ENCODE assay signal across 23 cellular contexts in genomic region chr6:165708985-165709576, GRCh38. TPM values are rescaled to one million over a fixed set of nuclear protein-coding genes. Genes with fewer than 3 reads are reported as not detected.
A peak's percentile ranks its signal among the peaks of the same experiment; 100 is the strongest.
DNase-seq lines count a peak whose midpoint lies in the region; ATAC-seq, FAIRE-seq and TF ChIP-seq lines count a peak whose summit lies in the region.
"Had no signal": no experiment of that assay in that cellular context is flagged by ENCODE, and none has a peak within 500 bp of the region (broad histone marks: within the 10 kb centered on the region; RNA-seq: fewer than 3 reads in every experiment).

No MANE protein-coding gene starts in this region.

- no peak for TF ChIP-seq EP300 in H1 (IDR thresholded peaks at IDR 0.05; ENCODE audit: borderline replicate concordance in 1 of 2, low read depth in 2 of 2, low read length in 2 of 2)

- H3K27me3 ChIP-seq in H1 (replicated peaks in 1 of 4; ENCODE audit: control insufficient read depth in 3 of 4, extremely low read depth in 1 of 4, insufficient read depth in 3 of 4, low read length in 3 of 4) (no peaks in the 10 kb centered on the region), upper lobe of right lung (no peaks in the 10 kb centered on the region)
- H3K27me3 ChIP-seq: BE2C; BLaER1 treated with 17β-estradiol and CSF1 and Interleukin-3, amounts not matched to agents 10 nM and 100 nM had no signal

- peaks cover 0 to 10% of the 10 kb centered on the region in 2 donors for H3K9me3 Mint-ChIP-seq in stimulated activated naive CD8-positive, alpha-beta T cell treated with anti-CD3 and anti-CD28 coated beads, Interleukin-15, amount 100 ng/mL, for 72 hours
- peaks cover 8% of the 10 kb centered on the region in 2 donors for H3K9me3 Mint-ChIP-seq in effector memory CD8-positive, alpha-beta T cell
- H3K9me3 Mint-ChIP-seq: CD4-positive, alpha-beta T cell had no signal

- no peaks in the 10 kb centered on the region for H3K36me3 Mint-ChIP-seq in effector memory CD8-positive, alpha-beta T cell (ENCODE audit: insufficient read depth)
- H3K36me3 Mint-ChIP-seq: CD14-positive monocyte; CD8-positive, alpha-beta memory T cell had no signal

- H3K4me2 ChIP-seq in H1 (ENCODE audit: insufficient read depth in 1 of 2, low read depth in 2 of 2, low read length in 2 of 2), result no peak overlapping the region
- H3K4me2 ChIP-seq: A549; BLaER1 treated with 17β-estradiol and CSF1 and Interleukin-3, amounts not matched to agents 10 nM and 100 nM had no signal

- no peak overlapping the region for H3K23ac ChIP-seq in H1 (ENCODE audit: insufficient read length)

- H3K27me3 Mint-ChIP-seq in stimulated activated naive CD8-positive, alpha-beta T cell treated with anti-CD3 and anti-CD28 coated beads, Interleukin-15, amount 100 ng/mL, for 72 hours, result no peaks in the 10 kb centered on the region
- no peaks in the 10 kb centered on the region for H3K27me3 Mint-ChIP-seq in effector memory CD8-positive, alpha-beta T cell
- H3K27me3 Mint-ChIP-seq: CD4-positive, alpha-beta T cell had no signal

- H3K27ac ChIP-seq in H1 (ENCODE audit: low read depth, low read length) (no peak overlapping the region), upper lobe of right lung (no peak overlapping the region)
- H3K27ac ChIP-seq: A549; BLaER1 treated with 17β-estradiol and CSF1 and Interleukin-3, amounts not matched to agents 10 nM and 100 nM; GM23248 had no signal

- no peaks in the 10 kb centered on the region; a peak in 1 of 4 replicates for H3K9me3 ChIP-seq in H1 (ENCODE audit: insufficient read depth in 2 of 2, low read depth in 1 of 2, low read length in 1 of 2)
- H3K9me3 ChIP-seq in upper lobe of right lung, result no peaks in the 10 kb centered on the region
- H3K9me3 ChIP-seq: A549, BE2C had no signal

- TF ChIP-seq POLR2A in H1 (IDR thresholded peaks at IDR 0.05; ENCODE audit: control extremely low read depth in 1 of 2, low read depth in 2 of 2, low read length in 2 of 2), result no peak

- TF ChIP-seq CTCF in H1 (IDR thresholded peaks at IDR 0.05; ENCODE audit: control extremely low read depth in 1 of 3, insufficient read depth in 1 of 3, low read depth in 1 of 3, low read length in 3 of 3), result no peak
- no peak for TF ChIP-seq CTCF in upper lobe of right lung (IDR thresholded peaks at IDR 0.05)

- H3K4ac ChIP-seq in H1 (replicated peaks; ENCODE audit: insufficient read length, low read depth, low read length), result no peak overlapping the region

- H3K4me3 ChIP-seq in H1 (ENCODE audit: extremely low read depth in 1 of 4, insufficient read depth in 2 of 4, low read depth in 3 of 4, low read length in 4 of 4) (no peak overlapping the region), upper lobe of right lung (no peak overlapping the region)
- H3K4me3 ChIP-seq: A549; BLaER1 treated with 17β-estradiol and CSF1 and Interleukin-3, amounts not matched to agents 10 nM and 100 nM; GM12878; GM23248 had no signal

- H3K4me3 Mint-ChIP-seq in stimulated activated naive CD8-positive, alpha-beta T cell treated with anti-CD3 and anti-CD28 coated beads, Interleukin-15, amount 100 ng/mL, for 72 hours, result no peak overlapping the region
- H3K4me3 Mint-ChIP-seq in effector memory CD8-positive, alpha-beta T cell, result no peak overlapping the region
- H3K4me3 Mint-ChIP-seq: CD14-positive monocyte; CD4-positive, alpha-beta T cell; CD8-positive, alpha-beta memory T cell had no signal

- H3K18ac ChIP-seq in H1 (ENCODE audit: extremely low read depth, low read length), result no peak overlapping the region; the same call in 1 of the 2 replicates

- H4K5ac ChIP-seq in H1 (ENCODE audit: insufficient read length, low read depth, low read length), result no peak overlapping the region

- no peak overlapping the region for H2AFZ ChIP-seq in H1 (ENCODE audit: low read length)
- H2AFZ ChIP-seq: GM23248 had no signal

- no peak overlapping the region for H4K8ac ChIP-seq in H1 (ENCODE audit: extremely low read depth, insufficient read depth, low read length)

- H3K4me1 ChIP-seq in H1 (replicated peaks in 1 of 4; ENCODE audit: control insufficient read depth in 3 of 4, insufficient read depth in 4 of 4, low read length in 3 of 4) (no peaks in the 10 kb centered on the region; a peak in 1 of 7 replicates), upper lobe of right lung (no peaks in the 10 kb centered on the region)
- H3K4me1 ChIP-seq: A549; BE2C; BLaER1 treated with 17β-estradiol and CSF1 and Interleukin-3, amounts not matched to agents 10 nM and 100 nM had no signal

- H4K91ac ChIP-seq in H1 (replicated peaks; ENCODE audit: insufficient read length, low read length), result no peak overlapping the region

- H3K4me1 Mint-ChIP-seq in stimulated activated naive CD8-positive, alpha-beta T cell treated with anti-CD3 and anti-CD28 coated beads, Interleukin-15, amount 100 ng/mL, for 72 hours, result no peaks in the 10 kb centered on the region
- H3K4me1 Mint-ChIP-seq in effector memory CD8-positive, alpha-beta T cell (ENCODE audit: low read depth in 2 of 2), result peaks cover 0 to 3% of the 10 kb centered on the region in 2 donors
- H3K4me1 Mint-ChIP-seq: CD14-positive monocyte; CD8-positive, alpha-beta memory T cell had no signal

- no peak overlapping the region for H3K27ac Mint-ChIP-seq in stimulated activated naive CD8-positive, alpha-beta T cell treated with anti-CD3 and anti-CD28 coated beads, Interleukin-15, amount 100 ng/mL, for 72 hours
- H3K27ac Mint-ChIP-seq in effector memory CD8-positive, alpha-beta T cell, result no peak overlapping the region
- H3K27ac Mint-ChIP-seq: CD4-positive, alpha-beta T cell; CD8-positive, alpha-beta memory T cell had no signal

- H2AK5ac ChIP-seq in H1 (ENCODE audit: low read depth, low read length), result peak overlapping the region; percentile 39; the same call in 1 of the 2 replicates

- H3K56ac ChIP-seq in H1 (replicated peaks; ENCODE audit: insufficient read length, low read depth, low read length), result no peak overlapping the region

- H2BK120ac ChIP-seq in H1 (replicated peaks; ENCODE audit: low read depth, low read length), result no peak overlapping the region

- WGBS in H1 (ENCODE audit: extremely low coverage in 1 of 2, insufficient coverage in 1 of 2, insufficient read length in 1 of 2, insufficient replicate concordance in 2 of 2, low coverage in 1 of 2, low lambda C conversion rate in 2 of 2, missing lambda C conversion rate in 1 of 2), 2 experiments, result 84% methylated on average over 4 of the region's 23 CpGs; no CpG with 5 or more reads in 1 of the 2 experiments

- no peaks in the 10 kb centered on the region for H3K79me2 ChIP-seq in H1 (ENCODE audit: control insufficient read depth in 1 of 2, insufficient read depth in 2 of 2, low read length in 2 of 2)

- TF ChIP-seq RAD21 in H1 (IDR thresholded peaks at IDR 0.05 in 1 of 2, conservative IDR thresholded peaks at IDR 0.05 in 1 of 2; ENCODE audit: low read depth in 2 of 2, low read length in 2 of 2), result no peak

- H2BK5ac ChIP-seq in H1 (ENCODE audit: low read depth, low read length), result no peak overlapping the region; the same call in 1 of the 2 replicates

- H3K23me2 ChIP-seq in H1 (ENCODE audit: low read depth, low read length), result 0 out of 2 replicates have a peak, but pooled peaks cover 2% of the 10 kb centered on the region

- H3K9ac ChIP-seq in H1 (replicated peaks in 1 of 4; ENCODE audit: extremely low read depth in 1 of 4, low read depth in 3 of 4, low read length in 3 of 4), result no peak overlapping the region
- H3K9ac ChIP-seq: BLaER1 treated with 17β-estradiol and CSF1 and Interleukin-3, amounts not matched to agents 10 nM and 100 nM; GM23248 had no signal

- H2BK20ac ChIP-seq in H1 (ENCODE audit: low read length), result no peak overlapping the region

- POLR2A ChIA-PET in H1 (lab: Charles Lee; ENCODE audit: partially characterized antibody), result no interaction called here

- no peak for DNase-seq in stimulated activated naive CD8-positive, alpha-beta T cell treated with anti-CD3 and anti-CD28 coated beads, Interleukin-15, amount 100 ng/mL, for 72 hours
- no peak for DNase-seq in stimulated activated naive CD8-positive, alpha-beta T cell treated with anti-CD3 and anti-CD28 coated beads, Interleukin-15, Interleukin-2, amounts not matched to agents 100 U/mL and 50 U/mL, for 24 hours
- DNase-seq in H1 (ENCODE audit: low read depth in 1 of 2, low spot score in 2 of 2) (no peak), upper lobe of right lung (no peak)
- DNase-seq in effector memory CD8-positive, alpha-beta T cell, result no peak
- DNase-seq in NK-92 treated with Interleukin-12 subunit alpha and Interleukin-12 subunit beta, amount 100 ng/mL, for 24 hours (lab: John Stamatoyannopoulos, UW), result no peak
- DNase-seq: 8988T; ACHN; AML-193; BE2C; CD4-positive, alpha-beta T cell; CD8-positive, alpha-beta memory T cell; DMS 273 treated with DMSO at 0.1 percent for 48 hours; DMS79; EL; GDM1; GM23248; HCEC 1CT had no signal

- no peak overlapping the region; the same call in 1 of the 2 replicates for H2BK15ac ChIP-seq in H1 (ENCODE audit: low read length)

- H4K20me1 ChIP-seq in H1 (replicated peaks in 1 of 2; ENCODE audit: control insufficient read depth in 1 of 2, insufficient read depth in 2 of 2, low read length in 2 of 2), result no peaks in the 10 kb centered on the region
- H4K20me1 ChIP-seq: BLaER1 treated with 17β-estradiol and CSF1 and Interleukin-3, amounts not matched to agents 10 nM and 100 nM had no signal

- H2BK12ac ChIP-seq in H1 (ENCODE audit: low read depth, low read length), result peak overlapping the region; percentile 75; the same call in 1 of the 2 replicates

- CTCF ChIA-PET in H1 (lab: Charles Lee; ENCODE audit: partially characterized antibody), result no interaction called here

- H3K14ac ChIP-seq in H1 (ENCODE audit: insufficient read length), result no peak overlapping the region

- FAIRE-seq in H1 (lab: Jason Lieb, UNC), result no peak
- FAIRE-seq: A549, D721Med, GM12878 had no signal

- intact Hi-C loops in upper lobe of right lung (cut with DNase I), result no loop called here

- peak; percentile 48 for ATAC-seq in stimulated activated naive CD8-positive, alpha-beta T cell treated with anti-CD3 and anti-CD28 coated beads, Interleukin-15, amount 100 ng/mL, for 72 hours
- no peak for ATAC-seq in stimulated activated naive CD8-positive, alpha-beta T cell treated with anti-CD3 and anti-CD28 coated beads, Interleukin-15, Interleukin-2, amounts not matched to agents 100 U/mL and 50 U/mL, for 24 hours
- peak; percentile 17 for ATAC-seq in upper lobe of right lung
- ATAC-seq in effector memory CD8-positive, alpha-beta T cell (replicated peaks), result no peak
- ATAC-seq: A549, GM12878 had no signal

- no peaks in the 10 kb centered on the region for H3K79me1 ChIP-seq in H1 (ENCODE audit: low read depth, low read length)

- H3K36me3 ChIP-seq in H1 (ENCODE audit: control insufficient read depth in 2 of 4, insufficient read depth in 4 of 4, low read length in 3 of 4), result no peaks in the 10 kb centered on the region
- H3K36me3 ChIP-seq in upper lobe of right lung, result no peaks in the 10 kb centered on the region
- H3K36me3 ChIP-seq: BE2C; BLaER1 treated with 17β-estradiol and CSF1 and Interleukin-3, amounts not matched to agents 10 nM and 100 nM had no signal

RNA-seq across cellular contexts. Expression of gene PDE10A, which starts 46.0 kb away (rescaled TPM):
- 2.4 and 2.6 TPM in 2 replicates for total RNA-seq in H1 (2021; fragmentation: NEBNext Ultra II Directional; extraction: Animal tissue kit (Norgen Biotek cat#: 25700))
- 1.1 TPM in 2 replicates for polyA plus RNA-seq in H1 (2011; rRNA removed)
- 0.97 TPM for polyA plus RNA-seq in H1 (2011; cell fraction: cytosol; rRNA removed)
- 1.9 TPM for polyA plus RNA-seq in H1 (2011; cell fraction: nucleus; rRNA removed)
- 0.92 to 1.5 TPM (median 1.2 TPM) in 4 replicates for polyA plus RNA-seq in H1 (2012, experiment 1 of 2)
- 0.05 TPM for polyA plus RNA-seq in H1 (2012, experiment 2 of 2)
- 0.57 TPM for polyA plus RNA-seq in H1 (2013, experiment 1 of 2)
- polyA plus RNA-seq in H1 (2013, experiment 2 of 2), result 0.46 TPM
- polyA minus RNA-seq in H1 (2011; rRNA and poly(A)+ RNA removed), result 8.3 and 8.9 TPM in 2 replicates
- 4.6 TPM for polyA minus RNA-seq in H1 (2011; cell fraction: cytosol; rRNA and poly(A)+ RNA removed)
- polyA minus RNA-seq in H1 (2011; cell fraction: nucleus; rRNA and poly(A)+ RNA removed), result 13.7 TPM
- total RNA-seq in upper lobe of right lung, result 6.0 TPM
- total RNA-seq: CD4-positive, alpha-beta T cell; CD8-positive, alpha-beta memory T cell had no signal
- polyA plus RNA-seq: CD14-positive monocyte; CD8-positive, alpha-beta memory T cell had no signal

Comparison
In these comparisons a context has a peak if more than half of its experiments do, and no peak if none do; other contexts are left out.
1. ATAC-seq: peak in stimulated activated naive CD8-positive, alpha-beta T cell treated with anti-CD3 and anti-CD28 coated beads, Interleukin-15, amount 100 ng/mL, for 72 hours (single experiment) and upper lobe of right lung (single experiment); none in stimulated activated naive CD8-positive, alpha-beta T cell treated with anti-CD3 and anti-CD28 coated beads, Interleukin-15, Interleukin-2, amounts not matched to agents 100 U/mL and 50 U/mL, for 24 hours (single experiment) and effector memory CD8-positive, alpha-beta T cell (single experiment).